ENCODE assay signal across 8 cellular contexts in genomic region chr20:40689100-40689942, GRCh38. TPM values are rescaled to one million over a fixed set of nuclear protein-coding genes. Genes with fewer than 3 reads are reported as not detected.
A peak's percentile ranks its signal among the peaks of the same experiment; 100 is the strongest.
DNase-seq lines count a peak whose midpoint lies in the region; ATAC-seq and TF ChIP-seq lines count a peak whose summit lies in the region.

Gene MAFB (minus strand): TSS chr20:40689236. CDS start chr20:40688850, 386 bp downstream.

- ATAC-seq in GM19463 (IDR thresholded peaks at IDR 0.05; ENCODE audit: unreplicated experiment): peak; percentile 22

- no peaks in the 10 kb centered on the region for H3K36me3 ChIP-seq in liver (ENCODE audit: control insufficient read depth in 4 of 4, insufficient read depth in 3 of 4, low read depth in 1 of 4, low read length in 3 of 4)

- H3K27ac ChIP-seq in dorsolateral prefrontal cortex (peak within 1 kb of the TSS; percentile 84 to 99 (median 96)), liver (ENCODE audit: low read depth in 1 of 2, low read length in 2 of 2) (peak within 1 kb of the TSS; percentile 91 to 95)

- H3K27me3 ChIP-seq in dorsolateral prefrontal cortex (peaks cover 0 to 77% (median 43%) of the 10 kb centered on the region in 45 donors), liver (ENCODE audit: control insufficient read depth in 4 of 4, insufficient read depth in 4 of 4, low read length in 3 of 4) (no peaks in the 10 kb centered on the region)

- intact Hi-C loops in dorsolateral prefrontal cortex (cut with DNase I): loop anchor here (2.0 to 10.0 kb wide), 4 partner anchors 425 to 1422 kb away; no protein-coding TSS in a partner anchor

- peak; percentile 10 for DNase-seq in COLO668 (lab: John Stamatoyannopoulos, UW; ENCODE audit: unreplicated experiment)
- peak; percentile 59 for DNase-seq in LoVo (ENCODE audit: low spot score)
- DNase-seq in T-helper 22 cell (ENCODE audit: low read depth): peak; percentile 9
- DNase-seq in dorsolateral prefrontal cortex: peak; percentile 60 to 97 (median 94)
- DNase-seq in stimulated activated CD4-positive, alpha-beta T cell treated with anti-CD3 and anti-CD28 coated beads, Interleukin-2, amount 100 ng/mL, for 24 hours: peak; percentile 27 to 64
- DNase-seq in cerebellar nuclear complex (lab: John Stamatoyannopoulos, UW): no peak

- H3K4me3 ChIP-seq in dorsolateral prefrontal cortex: peak within 1 kb of the TSS; percentile 50 to 82 (median 68)
- H3K4me3 ChIP-seq in liver (ENCODE audit: low read depth in 1 of 3, low read length in 3 of 3): peak within 1 kb of the TSS; percentile 73 to 91 (median 77)

- TF ChIP-seq RAD21 in liver (IDR thresholded peaks at IDR 0.05): no peak

- H3K9me3 ChIP-seq in liver (ENCODE audit: control insufficient read depth in 4 of 4, low read length in 3 of 4): no peaks in the 10 kb centered on the region

- H3K4me1 ChIP-seq in liver (ENCODE audit: control insufficient read depth in 4 of 4, insufficient read depth in 4 of 4, low read length in 3 of 4): peaks cover 5 to 36% (median 22%) of the 10 kb centered on the region in 4 donors

- TF ChIP-seq CTCF in dorsolateral prefrontal cortex (IDR thresholded peaks at IDR 0.05 in 54 of 56, conservative IDR thresholded peaks at IDR 0.05 in 2 of 56; ENCODE audit: low read depth in 1 of 56, partially characterized antibody in 56 of 56) (peak in 15 of 56 donors; percentile 4 to 40 (median 20)), liver (IDR thresholded peaks at IDR 0.05; ENCODE audit: low read depth, low read length, missing input control) (no peak)

- H3K9ac ChIP-seq in liver (ENCODE audit: low read depth in 1 of 2, low read length in 2 of 2): peak within 1 kb of the TSS; percentile 76 to 78

- under 1% methylated on average over 85 of the region's 85 CpGs for WGBS in liver

TF ChIP-seq in liver, 16 proteins besides CTCF, POLR2A, EP300 and RAD21:
- peak; percentile 57 to 72 for TF ChIP-seq RXRA (IDR thresholded peaks at IDR 0.05)
- TF ChIP-seq MAX (IDR thresholded peaks at IDR 0.05): peak; percentile 13
- peak; percentile 94 for TF ChIP-seq TAF1 (conservative IDR thresholded peaks at IDR 0.05)
- TF ChIP-seq, protein P1, sequence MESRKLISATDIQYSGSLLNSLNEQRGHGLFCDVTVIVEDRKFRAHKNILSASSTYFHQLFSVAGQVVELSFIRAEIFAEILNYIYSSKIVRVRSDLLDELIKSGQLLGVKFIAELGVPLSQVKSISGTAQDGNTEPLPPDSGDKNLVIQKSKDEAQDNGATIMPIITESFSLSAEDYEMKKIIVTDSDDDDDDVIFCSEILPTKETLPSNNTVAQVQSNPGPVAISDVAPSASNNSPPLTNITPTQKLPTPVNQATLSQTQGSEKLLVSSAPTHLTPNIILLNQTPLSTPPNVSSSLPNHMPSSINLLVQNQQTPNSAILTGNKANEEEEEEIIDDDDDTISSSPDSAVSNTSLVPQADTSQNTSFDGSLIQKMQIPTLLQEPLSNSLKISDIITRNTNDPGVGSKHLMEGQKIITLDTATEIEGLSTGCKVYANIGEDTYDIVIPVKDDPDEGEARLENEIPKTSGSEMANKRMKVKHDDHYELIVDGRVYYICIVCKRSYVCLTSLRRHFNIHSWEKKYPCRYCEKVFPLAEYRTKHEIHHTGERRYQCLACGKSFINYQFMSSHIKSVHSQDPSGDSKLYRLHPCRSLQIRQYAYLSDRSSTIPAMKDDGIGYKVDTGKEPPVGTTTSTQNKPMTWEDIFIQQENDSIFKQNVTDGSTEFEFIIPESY (IDR thresholded peaks at IDR 0.05): peak; percentile 31
- TF ChIP-seq HNF4G (IDR thresholded peaks at IDR 0.05): no peak
- peak; percentile 43 to 44 for TF ChIP-seq HNF4A (conservative IDR thresholded peaks at IDR 0.05)
- TF ChIP-seq FOXA2 (IDR thresholded peaks at IDR 0.05): no peak
- no peak for TF ChIP-seq GABPA (IDR thresholded peaks at IDR 0.05 in 1 of 2, conservative IDR thresholded peaks at IDR 0.05 in 1 of 2)
- no peak for TF ChIP-seq YY1 (IDR thresholded peaks at IDR 0.05)
- TF ChIP-seq, protein P2, sequence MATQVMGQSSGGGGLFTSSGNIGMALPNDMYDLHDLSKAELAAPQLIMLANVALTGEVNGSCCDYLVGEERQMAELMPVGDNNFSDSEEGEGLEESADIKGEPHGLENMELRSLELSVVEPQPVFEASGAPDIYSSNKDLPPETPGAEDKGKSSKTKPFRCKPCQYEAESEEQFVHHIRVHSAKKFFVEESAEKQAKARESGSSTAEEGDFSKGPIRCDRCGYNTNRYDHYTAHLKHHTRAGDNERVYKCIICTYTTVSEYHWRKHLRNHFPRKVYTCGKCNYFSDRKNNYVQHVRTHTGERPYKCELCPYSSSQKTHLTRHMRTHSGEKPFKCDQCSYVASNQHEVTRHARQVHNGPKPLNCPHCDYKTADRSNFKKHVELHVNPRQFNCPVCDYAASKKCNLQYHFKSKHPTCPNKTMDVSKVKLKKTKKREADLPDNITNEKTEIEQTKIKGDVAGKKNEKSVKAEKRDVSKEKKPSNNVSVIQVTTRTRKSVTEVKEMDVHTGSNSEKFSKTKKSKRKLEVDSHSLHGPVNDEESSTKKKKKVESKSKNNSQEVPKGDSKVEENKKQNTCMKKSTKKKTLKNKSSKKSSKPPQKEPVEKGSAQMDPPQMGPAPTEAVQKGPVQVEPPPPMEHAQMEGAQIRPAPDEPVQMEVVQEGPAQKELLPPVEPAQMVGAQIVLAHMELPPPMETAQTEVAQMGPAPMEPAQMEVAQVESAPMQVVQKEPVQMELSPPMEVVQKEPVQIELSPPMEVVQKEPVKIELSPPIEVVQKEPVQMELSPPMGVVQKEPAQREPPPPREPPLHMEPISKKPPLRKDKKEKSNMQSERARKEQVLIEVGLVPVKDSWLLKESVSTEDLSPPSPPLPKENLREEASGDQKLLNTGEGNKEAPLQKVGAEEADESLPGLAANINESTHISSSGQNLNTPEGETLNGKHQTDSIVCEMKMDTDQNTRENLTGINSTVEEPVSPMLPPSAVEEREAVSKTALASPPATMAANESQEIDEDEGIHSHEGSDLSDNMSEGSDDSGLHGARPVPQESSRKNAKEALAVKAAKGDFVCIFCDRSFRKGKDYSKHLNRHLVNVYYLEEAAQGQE (IDR thresholded peaks at IDR 0.05): peak; percentile 94
- peak; percentile 68 to 82 for TF ChIP-seq EGR1 (IDR thresholded peaks at IDR 0.05; ENCODE audit: low read depth in 2 of 2)
- TF ChIP-seq NR2F2 (IDR thresholded peaks at IDR 0.05): peak; percentile 32
- TF ChIP-seq FOXA1 (IDR thresholded peaks at IDR 0.05): no peak
- peak in 1 of 2 donors; percentile 4 for TF ChIP-seq JUND (IDR thresholded peaks at IDR 0.05)
- peak; percentile 21 for TF ChIP-seq SP1 (IDR thresholded peaks at IDR 0.05)
- TF ChIP-seq, protein P3, sequence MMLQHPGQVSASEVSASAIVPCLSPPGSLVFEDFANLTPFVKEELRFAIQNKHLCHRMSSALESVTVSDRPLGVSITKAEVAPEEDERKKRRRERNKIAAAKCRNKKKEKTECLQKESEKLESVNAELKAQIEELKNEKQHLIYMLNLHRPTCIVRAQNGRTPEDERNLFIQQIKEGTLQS (IDR thresholded peaks at IDR 0.05): no peak

RNA-seq across cellular contexts. Expression of gene MAFB, which starts in this region (rescaled TPM):
- total RNA-seq in dorsolateral prefrontal cortex: 10 to 100 TPM in 113 of 120 experiments, 1 to 10 TPM in 7; 5.9 to 32.8 (median 14.7) TPM
- total RNA-seq in liver: 10 to 100 TPM in 1 of 2 donors, 1 to 10 TPM in 1; 9.7 to 12.4 TPM
- polyA plus RNA-seq in liver: 10 to 100 TPM; 10.4 to 12.9 TPM

Comparison
In these comparisons a context has a peak if more than half of its experiments do, and no peak if none do; other contexts are left out.
1. DNase-seq: peak in COLO668 (single experiment), LoVo (single experiment), T-helper 22 cell (single experiment), dorsolateral prefrontal cortex (10 of 10) and stimulated activated CD4-positive, alpha-beta T cell treated with anti-CD3 and anti-CD28 coated beads, Interleukin-2, amount 100 ng/mL, for 24 hours (2 of 2); none in cerebellar nuclear complex (0 of 2).